In the genomic region with DNA sequence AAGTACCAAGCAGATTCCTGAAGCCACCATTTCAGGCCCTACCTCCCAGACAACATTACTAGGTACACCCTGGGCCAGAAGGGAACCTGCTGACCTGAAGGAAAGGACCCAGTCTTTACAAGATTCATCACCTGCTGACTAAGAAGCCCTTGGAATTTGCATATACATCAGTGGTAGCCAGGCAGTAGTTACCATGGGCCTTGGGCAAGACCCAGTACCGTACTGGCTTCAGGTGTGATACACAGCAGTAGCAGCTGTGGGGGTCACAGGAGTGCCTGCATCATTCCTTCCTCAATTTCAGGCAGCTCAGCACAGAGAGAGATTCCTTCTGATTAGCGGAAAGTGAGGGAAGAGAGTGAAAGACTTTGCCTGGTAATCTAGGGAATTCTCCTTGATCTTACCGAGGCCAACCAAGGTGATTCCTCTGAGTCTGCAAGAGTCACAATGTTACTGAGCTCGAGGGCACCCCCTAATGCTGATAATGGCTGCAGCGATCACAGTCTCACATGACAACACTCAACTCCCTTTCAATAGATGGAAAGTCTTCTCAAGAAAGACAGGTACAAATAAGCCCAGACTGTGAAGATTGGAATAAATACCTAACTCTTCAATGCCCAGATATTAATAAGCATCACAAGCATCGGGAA, we compare ENCODE assay signal across 1 cellular context.
TF ChIP-seq lines count a peak whose summit lies in the region.

No MANE protein-coding gene starts in this region.

TF ChIP-seq in HepG2, 621 proteins besides CTCF, POLR2A, EP300 and RAD21:
- TF ChIP-seq ZBTB1 (CRISPR knock-in tag; IDR thresholded peaks at IDR 0.05; ENCODE audit: borderline replicate concordance) (no peak), STAG1 (CRISPR knock-in tag; IDR thresholded peaks at IDR 0.05) (peak; percentile 22; the same call in 1 of the 2 replicates), PRPF4 (IDR thresholded peaks at IDR 0.05; ENCODE audit: low read depth, low read length, poor library complexity, severe bottlenecking) (no peak), ZNF432 (CRISPR knock-in tag; IDR thresholded peaks at IDR 0.05; ENCODE audit: borderline replicate concordance) (no peak), PHF21A (CRISPR knock-in tag; IDR thresholded peaks at IDR 0.05) (no peak)
- TF ChIP-seq, protein P1, sequence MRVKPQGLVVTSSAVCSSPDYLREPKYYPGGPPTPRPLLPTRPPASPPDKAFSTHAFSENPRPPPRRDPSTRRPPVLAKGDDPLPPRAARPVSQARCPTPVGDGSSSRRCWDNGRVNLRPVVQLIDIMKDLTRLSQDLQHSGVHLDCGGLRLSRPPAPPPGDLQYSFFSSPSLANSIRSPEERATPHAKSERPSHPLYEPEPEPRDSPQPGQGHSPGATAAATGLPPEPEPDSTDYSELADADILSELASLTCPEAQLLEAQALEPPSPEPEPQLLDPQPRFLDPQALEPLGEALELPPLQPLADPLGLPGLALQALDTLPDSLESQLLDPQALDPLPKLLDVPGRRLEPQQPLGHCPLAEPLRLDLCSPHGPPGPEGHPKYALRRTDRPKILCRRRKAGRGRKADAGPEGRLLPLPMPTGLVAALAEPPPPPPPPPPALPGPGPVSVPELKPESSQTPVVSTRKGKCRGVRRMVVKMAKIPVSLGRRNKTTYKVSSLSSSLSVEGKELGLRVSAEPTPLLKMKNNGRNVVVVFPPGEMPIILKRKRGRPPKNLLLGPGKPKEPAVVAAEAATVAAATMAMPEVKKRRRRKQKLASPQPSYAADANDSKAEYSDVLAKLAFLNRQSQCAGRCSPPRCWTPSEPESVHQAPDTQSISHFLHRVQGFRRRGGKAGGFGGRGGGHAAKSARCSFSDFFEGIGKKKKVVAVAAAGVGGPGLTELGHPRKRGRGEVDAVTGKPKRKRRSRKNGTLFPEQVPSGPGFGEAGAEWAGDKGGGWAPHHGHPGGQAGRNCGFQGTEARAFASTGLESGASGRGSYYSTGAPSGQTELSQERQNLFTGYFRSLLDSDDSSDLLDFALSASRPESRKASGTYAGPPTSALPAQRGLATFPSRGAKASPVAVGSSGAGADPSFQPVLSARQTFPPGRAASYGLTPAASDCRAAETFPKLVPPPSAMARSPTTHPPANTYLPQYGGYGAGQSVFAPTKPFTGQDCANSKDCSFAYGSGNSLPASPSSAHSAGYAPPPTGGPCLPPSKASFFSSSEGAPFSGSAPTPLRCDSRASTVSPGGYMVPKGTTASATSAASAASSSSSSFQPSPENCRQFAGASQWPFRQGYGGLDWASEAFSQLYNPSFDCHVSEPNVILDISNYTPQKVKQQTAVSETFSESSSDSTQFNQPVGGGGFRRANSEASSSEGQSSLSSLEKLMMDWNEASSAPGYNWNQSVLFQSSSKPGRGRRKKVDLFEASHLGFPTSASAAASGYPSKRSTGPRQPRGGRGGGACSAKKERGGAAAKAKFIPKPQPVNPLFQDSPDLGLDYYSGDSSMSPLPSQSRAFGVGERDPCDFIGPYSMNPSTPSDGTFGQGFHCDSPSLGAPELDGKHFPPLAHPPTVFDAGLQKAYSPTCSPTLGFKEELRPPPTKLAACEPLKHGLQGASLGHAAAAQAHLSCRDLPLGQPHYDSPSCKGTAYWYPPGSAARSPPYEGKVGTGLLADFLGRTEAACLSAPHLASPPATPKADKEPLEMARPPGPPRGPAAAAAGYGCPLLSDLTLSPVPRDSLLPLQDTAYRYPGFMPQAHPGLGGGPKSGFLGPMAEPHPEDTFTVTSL (CRISPR knock-in tag; IDR thresholded peaks at IDR 0.05; ENCODE audit: borderline replicate concordance): no peak
- TF ChIP-seq, protein P2, sequence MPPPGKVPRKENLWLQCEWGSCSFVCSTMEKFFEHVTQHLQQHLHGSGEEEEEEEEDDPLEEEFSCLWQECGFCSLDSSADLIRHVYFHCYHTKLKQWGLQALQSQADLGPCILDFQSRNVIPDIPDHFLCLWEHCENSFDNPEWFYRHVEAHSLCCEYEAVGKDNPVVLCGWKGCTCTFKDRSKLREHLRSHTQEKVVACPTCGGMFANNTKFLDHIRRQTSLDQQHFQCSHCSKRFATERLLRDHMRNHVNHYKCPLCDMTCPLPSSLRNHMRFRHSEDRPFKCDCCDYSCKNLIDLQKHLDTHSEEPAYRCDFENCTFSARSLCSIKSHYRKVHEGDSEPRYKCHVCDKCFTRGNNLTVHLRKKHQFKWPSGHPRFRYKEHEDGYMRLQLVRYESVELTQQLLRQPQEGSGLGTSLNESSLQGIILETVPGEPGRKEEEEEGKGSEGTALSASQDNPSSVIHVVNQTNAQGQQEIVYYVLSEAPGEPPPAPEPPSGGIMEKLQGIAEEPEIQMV (CRISPR knock-in tag; IDR thresholded peaks at IDR 0.05; ENCODE audit: low read depth): no peak
TF ChIP-seq in HepG2: peak in this region for 1.
